ENCODE assay signal across 21 cellular contexts in genomic region chr15:65361708-65362459, GRCh38. TPM values are rescaled to one million over a fixed set of nuclear protein-coding genes. Genes with fewer than 3 reads are reported as not detected.
"Had no signal": no experiment of that assay in that cellular context is flagged by ENCODE, and none has a peak within 500 bp of the region (broad histone marks: within the 10 kb centered on the region; RNA-seq: fewer than 3 reads in every experiment).

No MANE protein-coding gene starts in this region.

- H3K9me3 Mint-ChIP-seq: activated naive CD4-positive, alpha-beta T cell treated with anti-CD3 and anti-CD28 coated beads, Interleukin-2, amount 50 U/mL, for 24 hours; stimulated activated naive CD8-positive, alpha-beta T cell treated with anti-CD3 and anti-CD28 coated beads, Interleukin-15, Interleukin-2, amounts not matched to agents 100 ng/mL and 50 ng/mL, for 24 hours had no signal

- H3K9me3 ChIP-seq: ascending aorta, gastrocnemius medialis, heart right ventricle, neutrophil, transverse colon had no signal

- H3K4me3 Mint-ChIP-seq: activated naive CD4-positive, alpha-beta T cell treated with anti-CD3 and anti-CD28 coated beads, Interleukin-2, amount 50 U/mL, for 24 hours; naive thymus-derived CD4-positive, alpha-beta T cell; stimulated activated naive CD8-positive, alpha-beta T cell treated with anti-CD3 and anti-CD28 coated beads, Interleukin-15, Interleukin-2, amounts not matched to agents 100 ng/mL and 50 ng/mL, for 24 hours had no signal

- H3K4me3 ChIP-seq: ascending aorta, gastrocnemius medialis, heart right ventricle, transverse colon had no signal

- DNase-seq: activated CD4-positive, alpha-beta T cell treated with anti-CD3 and anti-CD28 coated beads, Interleukin-2, amount 50 U/mL, for 4 hours; activated gamma-delta T cell; cerebellar nuclear complex; cortex of kidney; gastrocnemius medialis; heart right ventricle; mesenchymal stem cell; naive thymus-derived CD4-positive, alpha-beta T cell; T1000; transverse colon had no signal

- H3K27me3 ChIP-seq: ascending aorta had no signal

- H3K9ac ChIP-seq: parathyroid adenoma had no signal

- H3K27ac ChIP-seq: ascending aorta, gastrocnemius medialis, heart right ventricle, neutrophil, parathyroid adenoma, transverse colon had no signal

- H3K4me1 ChIP-seq: ascending aorta, gastrocnemius medialis, heart right ventricle, transverse colon had no signal

- H2AFZ ChIP-seq: parathyroid adenoma had no signal

- H3K36me3 ChIP-seq: ascending aorta, gastrocnemius medialis, heart right ventricle, neutrophil, transverse colon had no signal

- H3K36me3 Mint-ChIP-seq: activated naive CD4-positive, alpha-beta T cell treated with anti-CD3 and anti-CD28 coated beads, Interleukin-2, amount 50 U/mL, for 24 hours had no signal

- H3K27ac Mint-ChIP-seq: activated naive CD4-positive, alpha-beta T cell treated with anti-CD3 and anti-CD28 coated beads, Interleukin-2, amount 50 U/mL, for 24 hours; naive thymus-derived CD4-positive, alpha-beta T cell; stimulated activated naive CD8-positive, alpha-beta T cell treated with anti-CD3 and anti-CD28 coated beads, Interleukin-15, Interleukin-2, amounts not matched to agents 100 ng/mL and 50 ng/mL, for 24 hours had no signal

- ATAC-seq: activated CD4-positive, CD25-positive, alpha-beta regulatory T cell treated with anti-CD3 and anti-CD28 coated beads, Interleukin-2, amount 50 U/mL, for 24 hours; esophagus mucosa; gastrocnemius medialis; heart right ventricle; naive thymus-derived CD4-positive, alpha-beta T cell had no signal

RNA-seq across cellular contexts. Expression of gene IGDCC3, which starts 15.9 kb away (rescaled TPM):
- total RNA-seq: ascending aorta; gastrocnemius medialis; lower leg skin; naive thymus-derived CD4-positive, alpha-beta T cell; T-helper 1 cell treated with Interleukin-12 subunit alpha and Interleukin-12 subunit beta and Interleukin-4 antibody, amounts not matched to agents 30 ng/mL and 1 ng/mL, for 36 hours; transverse colon had no signal
- polyA plus RNA-seq: naive thymus-derived CD4-positive, alpha-beta T cell had no signal

RNA-seq across cellular contexts. Expression of gene RNU5B-1, which starts 57.4 kb away (rescaled TPM):
- total RNA-seq: ascending aorta; gastrocnemius medialis; lower leg skin; skeletal muscle tissue; T-helper 1 cell treated with Interleukin-12 subunit alpha and Interleukin-12 subunit beta and Interleukin-4 antibody, amounts not matched to agents 30 ng/mL and 1 ng/mL, for 36 hours; transverse colon had no signal
- polyA plus RNA-seq: adipose tissue; heart right ventricle; naive thymus-derived CD4-positive, alpha-beta T cell had no signal
